9 cellular contexts compared by ENCODE assay signal in genomic region chr1:19476440-19477190, GRCh38. TPM values are rescaled to one million over a fixed set of nuclear protein-coding genes. Genes with fewer than 3 reads are reported as not detected.
A peak's percentile ranks its signal among the peaks of the same experiment; 100 is the strongest.
DNase-seq lines count a peak whose midpoint lies in the region; ATAC-seq and TF ChIP-seq lines count a peak whose summit lies in the region.
"Had no signal": no experiment of that assay in that cellular context is flagged by ENCODE, and none has a peak within 500 bp of the region (broad histone marks: within the 10 kb centered on the region; RNA-seq: fewer than 3 reads in every experiment).

No MANE protein-coding gene starts in this region.

- no peak for TF ChIP-seq CTCF in upper lobe of right lung (IDR thresholded peaks at IDR 0.05)

- H3K4me3 ChIP-seq in upper lobe of right lung: peak overlapping the region; percentile 22

- intact Hi-C loops in upper lobe of right lung (cut with DNase I): no loop called here

- no peaks in the 10 kb centered on the region for H3K27me3 Mint-ChIP-seq in activated T-helper 17 cell treated with anti-CD3 and anti-CD28 coated beads, Interleukin-2, amount 50 U/mL, for 72 hours

- DNase-seq in left lobe of liver (ENCODE audit: low spot score): no peak
- DNase-seq in upper lobe of right lung: no peak
- DNase-seq in H4 (ENCODE audit: low spot score): no peak
- DNase-seq in inferior parietal cortex (ENCODE audit: extremely low spot score): no peak
- DNase-seq in iPS-NIHi11 (ENCODE audit: low spot score): no peak

- H3K36me3 Mint-ChIP-seq in activated T-helper 17 cell treated with anti-CD3 and anti-CD28 coated beads, Interleukin-2, amount 50 U/mL, for 72 hours (ENCODE audit: low read depth): peaks cover 74% of the 10 kb centered on the region

- H3K4me1 ChIP-seq in upper lobe of right lung: peaks cover 68% of the 10 kb centered on the region

- peak; percentile 39 for ATAC-seq in GM18909 (IDR thresholded peaks at IDR 0.05; ENCODE audit: poor library complexity, unreplicated experiment)
- peak; percentile 22 for ATAC-seq in HG03442 (IDR thresholded peaks at IDR 0.05; ENCODE audit: unreplicated experiment)
- peak; percentile 83 for ATAC-seq in activated T-helper 17 cell treated with anti-CD3 and anti-CD28 coated beads, Interleukin-2, amount 50 U/mL, for 72 hours (replicated peaks)
- peak; percentile 42 for ATAC-seq in left lobe of liver
- peak; percentile 53 for ATAC-seq in upper lobe of right lung

- no peaks in the 10 kb centered on the region for H3K9me3 ChIP-seq in upper lobe of right lung

- H3K27me3 ChIP-seq in upper lobe of right lung: no peaks in the 10 kb centered on the region

- H3K9me3 Mint-ChIP-seq in activated T-helper 17 cell treated with anti-CD3 and anti-CD28 coated beads, Interleukin-2, amount 50 U/mL, for 72 hours: no peaks in the 10 kb centered on the region

- H3K27ac ChIP-seq in upper lobe of right lung: peak overlapping the region; percentile 77
- H3K27ac ChIP-seq: KMS-11 had no signal

- peak overlapping the region; percentile 87 for H3K4me3 Mint-ChIP-seq in activated T-helper 17 cell treated with anti-CD3 and anti-CD28 coated beads, Interleukin-2, amount 50 U/mL, for 72 hours

- H3K36me3 ChIP-seq in upper lobe of right lung: no peaks in the 10 kb centered on the region

- peaks cover 60% of the 10 kb centered on the region for H3K4me1 Mint-ChIP-seq in activated T-helper 17 cell treated with anti-CD3 and anti-CD28 coated beads, Interleukin-2, amount 50 U/mL, for 72 hours

- H3K27ac Mint-ChIP-seq in activated T-helper 17 cell treated with anti-CD3 and anti-CD28 coated beads, Interleukin-2, amount 50 U/mL, for 72 hours: peak overlapping the region; percentile 93

RNA-seq across cellular contexts. Expression of gene CAPZB, which starts 8.7 kb away (rescaled TPM):
- total RNA-seq in activated T-helper 17 cell treated with anti-CD3 and anti-CD28 coated beads, Interleukin-2, amount 50 U/mL, for 72 hours: 100 to 1,000 TPM; 291 to 399 TPM
- total RNA-seq in left lobe of liver (91.4 TPM), upper lobe of right lung (237 TPM)
- total RNA-seq in H4 (2014; rRNA removed; shearing (Covaris generic)): 165 and 184 TPM in 2 replicates

Comparison
In these comparisons a context has a peak if more than half of its experiments do, and no peak if none do; other contexts are left out.
1. ATAC-seq: peak in every context shown above with its lines; median percentile 83 in activated T-helper 17 cell treated with anti-CD3 and anti-CD28 coated beads, Interleukin-2, amount 50 U/mL, for 72 hours; 53 in upper lobe of right lung; 42 in left lobe of liver; 39 in GM18909; 22 in HG03442.